Comparison of ENCODE assay signal across 10 cellular contexts in the genomic region with DNA sequence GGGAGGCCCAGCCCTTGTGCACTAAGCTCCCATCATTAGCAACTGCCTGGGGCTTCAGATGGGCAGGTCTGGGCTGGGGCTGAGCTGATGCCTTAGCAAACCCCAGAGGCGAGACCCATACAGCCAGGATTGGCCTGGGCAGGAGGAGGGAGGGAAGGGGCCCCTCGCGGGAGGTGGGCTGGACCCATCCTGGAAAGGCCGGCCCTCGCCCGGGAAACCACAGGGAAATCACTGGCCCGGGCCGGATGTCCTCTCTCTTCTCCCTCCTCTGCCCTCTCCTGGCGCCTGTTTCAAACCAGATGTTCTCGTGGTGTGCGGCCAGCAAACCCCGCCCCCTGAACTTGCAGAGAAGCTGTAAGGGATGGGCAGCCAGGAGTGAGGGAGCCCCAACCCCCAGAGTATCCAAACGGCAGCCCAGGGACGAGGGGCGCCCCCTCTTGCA. TPM values are rescaled to one million over a fixed set of nuclear protein-coding genes. Genes with fewer than 3 reads are reported as not detected.
DNase-seq lines count a peak whose midpoint lies in the region; ATAC-seq and TF ChIP-seq lines count a peak whose summit lies in the region.
"Had no signal": no experiment of that assay in that cellular context is flagged by ENCODE, and none has a peak within 500 bp of the region (broad histone marks: within the 10 kb centered on the region; RNA-seq: fewer than 3 reads in every experiment).

No MANE protein-coding gene starts in this region.

- no peaks in the 10 kb centered on the region for H3K27me3 ChIP-seq in NT2/D1 (ENCODE audit: insufficient read depth, insufficient read length)
- no peaks in the 10 kb centered on the region for H3K27me3 ChIP-seq in neural progenitor cell

- no peaks in the 10 kb centered on the region for H3K27me3 Mint-ChIP-seq in neural progenitor cell (ENCODE audit: insufficient read depth, low read depth)
- H3K27me3 Mint-ChIP-seq: activated naive CD8-positive, alpha-beta T cell had no signal

- H3K4me1 ChIP-seq in NT2/D1 (ENCODE audit: insufficient read depth, insufficient read length): peaks cover 17% of the 10 kb centered on the region
- H3K4me1 ChIP-seq in neural progenitor cell: peaks cover 9% of the 10 kb centered on the region

- peak overlapping the region; percentile 48 for H3K4me2 ChIP-seq in neural progenitor cell

- H3K9ac ChIP-seq in NT2/D1 (ENCODE audit: insufficient read length, low read depth) (no peak overlapping the region), neural progenitor cell (no peak overlapping the region)

- H3K79me2 ChIP-seq in neural progenitor cell (ENCODE audit: low read depth): no peaks in the 10 kb centered on the region

- TF ChIP-seq CTCF in neural progenitor cell (IDR thresholded peaks at IDR 0.05): no peak

- H3K27ac ChIP-seq in neural progenitor cell: no peak overlapping the region

- H3K36me3 ChIP-seq in NT2/D1 (ENCODE audit: insufficient read depth, insufficient read length, low read length) (no peaks in the 10 kb centered on the region), neural progenitor cell (no peaks in the 10 kb centered on the region)

- peaks cover 6% of the 10 kb centered on the region for H3K4me1 Mint-ChIP-seq in neural progenitor cell

- no peaks in the 10 kb centered on the region for H4K20me1 ChIP-seq in neural progenitor cell (ENCODE audit: low read depth)

- H3K27ac Mint-ChIP-seq in neural progenitor cell: no peak overlapping the region
- H3K27ac Mint-ChIP-seq: activated naive CD8-positive, alpha-beta T cell had no signal

- peaks cover 2% of the 10 kb centered on the region for H3K9me3 Mint-ChIP-seq in neural progenitor cell

- H3K4me3 Mint-ChIP-seq in neural progenitor cell: peak overlapping the region; percentile 18
- H3K4me3 Mint-ChIP-seq: activated naive CD8-positive, alpha-beta T cell had no signal

- H3K4me3 ChIP-seq in NT2/D1 (ENCODE audit: insufficient read length, low read depth): no peak overlapping the region
- no peak overlapping the region for H3K4me3 ChIP-seq in neural progenitor cell

- no peaks in the 10 kb centered on the region for H3K9me3 ChIP-seq in NT2/D1 (ENCODE audit: insufficient read depth, low read length)
- no peaks in the 10 kb centered on the region for H3K9me3 ChIP-seq in neural progenitor cell (ENCODE audit: low read depth)

- no peaks in the 10 kb centered on the region for H3F3A ChIP-seq in neural progenitor cell (ENCODE audit: low read depth)

- no peaks in the 10 kb centered on the region for H3K36me3 Mint-ChIP-seq in neural progenitor cell
- H3K36me3 Mint-ChIP-seq: activated naive CD8-positive, alpha-beta T cell had no signal

- DNase-seq in Daoy (ENCODE audit: low read depth) (peak; percentile 83), NT2/D1 (ENCODE audit: low read depth, low spot score) (peak; percentile 22), fibroblast of gingiva (ENCODE audit: low read depth) (peak; percentile 72), neural progenitor cell (ENCODE audit: low spot score) (peak; percentile 67), activated T-cell treated with anti-CD3 and anti-CD28 coated beads for 4 hours (no peak)
- no peak for DNase-seq in stimulated activated naive CD8-positive, alpha-beta T cell treated with anti-CD3 and anti-CD28 coated beads, Interleukin-15, Interleukin-2, amounts not matched to agents 100 U/mL and 50 U/mL, for 24 hours
- DNase-seq: midbrain had no signal

- no peak overlapping the region for H2AFZ ChIP-seq in neural progenitor cell (replicated peaks)

- ATAC-seq in stimulated activated naive CD8-positive, alpha-beta T cell treated with anti-CD3 and anti-CD28 coated beads, Interleukin-15, Interleukin-2, amounts not matched to agents 100 U/mL and 50 U/mL, for 24 hours: no peak
- ATAC-seq in HG03457 (IDR thresholded peaks at IDR 0.05; ENCODE audit: unreplicated experiment) (no peak), HG03354 (IDR thresholded peaks at IDR 0.05; ENCODE audit: poor library complexity, severe bottlenecking, unreplicated experiment) (no peak)

RNA-seq across cellular contexts. Expression of a gene that starts 43.1 kb away (rescaled TPM):
- 3.8 and 9.7 TPM in 2 replicates for total RNA-seq in Daoy (2014; rRNA removed; shearing (Covaris generic))
- total RNA-seq in neural progenitor cell (ENCODE audit: low replicate concordance): 0.26 and 1.8 TPM in 2 replicates

Comparison
In these comparisons a context has a peak if more than half of its experiments do, and no peak if none do; other contexts are left out.
1. DNase-seq: peak in Daoy (single experiment), NT2/D1 (single experiment), fibroblast of gingiva (single experiment) and neural progenitor cell (single experiment); none in stimulated activated naive CD8-positive, alpha-beta T cell treated with anti-CD3 and anti-CD28 coated beads, Interleukin-15, Interleukin-2, amounts not matched to agents 100 U/mL and 50 U/mL, for 24 hours (single experiment) and activated T-cell treated with anti-CD3 and anti-CD28 coated beads for 4 hours (single experiment).